5 cellular contexts compared by ENCODE assay signal in genomic region chr5:173399846-173400245, GRCh38.
"Had no signal": no experiment of that assay in that cellular context is flagged by ENCODE, and none has a peak within 500 bp of the region (broad histone marks: within the 10 kb centered on the region; RNA-seq: fewer than 3 reads in every experiment).

No MANE protein-coding gene starts in this region.

- H2AFZ ChIP-seq: GM23338 had no signal

- H3K4me3 Mint-ChIP-seq: GM23338, H9, IgD-negative memory B cell had no signal

- ATAC-seq: GM23338 had no signal

- H3K4me2 ChIP-seq: GM23338 had no signal

- H3K4me1 Mint-ChIP-seq: GM23338, IgD-negative memory B cell had no signal

- H3K27ac Mint-ChIP-seq: GM23338, H9, IgD-negative memory B cell had no signal

- DNase-seq: H9, HCEC 1CT, KBM-7 had no signal

- H3K36me3 Mint-ChIP-seq: IgD-negative memory B cell had no signal

- H3K4me3 ChIP-seq: GM23338 had no signal
